Comparison of ENCODE assay signal across 23 cellular contexts in the genomic region with DNA sequence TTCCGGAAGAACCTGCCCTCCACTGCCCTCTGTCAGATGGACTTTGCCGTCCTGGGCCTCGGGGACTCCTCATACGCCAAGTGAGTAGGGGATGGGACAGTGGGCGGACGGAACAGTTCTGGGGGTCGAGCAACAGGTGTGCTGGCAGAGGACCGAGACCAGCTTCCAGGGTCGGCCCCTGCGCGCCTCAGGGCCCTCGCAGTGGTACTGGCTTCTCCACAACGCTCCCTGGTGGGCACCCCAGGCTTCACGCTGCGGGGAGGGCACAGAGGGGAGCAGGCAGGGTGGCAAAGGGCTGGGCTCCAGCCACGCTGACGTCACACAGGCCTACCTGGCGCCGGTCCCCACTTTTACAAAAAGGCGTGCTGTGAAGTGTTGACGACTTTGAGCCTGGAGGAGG. TPM values are rescaled to one million over a fixed set of nuclear protein-coding genes. Genes with fewer than 3 reads are reported as not detected.
"Had no signal": no experiment of that assay in that cellular context is flagged by ENCODE, and none has a peak within 500 bp of the region (broad histone marks: within the 10 kb centered on the region; RNA-seq: fewer than 3 reads in every experiment).

No MANE protein-coding gene starts in this region.

- H3K4me3 ChIP-seq: left ventricle myocardium inferior, ovary, prostate gland, spleen, thoracic aorta, vagina had no signal

- ATAC-seq: activated T-cell treated with anti-CD3 and anti-CD28 coated beads, Interleukin-2, amount 50 U/mL, for 4 hours; natural killer cell treated with Interleukin-12 subunit alpha and Interleukin-12 subunit beta and Interleukin-15 and Interleukin-18, amount 100 ng/mL, for 72 hours had no signal

- H3K27ac ChIP-seq: left ventricle myocardium inferior, neutrophil, ovary, prostate gland, spleen, thoracic aorta, vagina had no signal

- DNase-seq: activated B cell treated with CpG ODN at 0.5 μM for 24 hours; activated CD4-positive, alpha-beta T cell treated with anti-CD3 and anti-CD28 coated beads for 4 hours; activated CD4-positive, alpha-beta T cell treated with anti-CD3 and anti-CD28 coated beads, Interleukin-2, amount 50 U/mL, for 48 hours; activated CD8-positive, alpha-beta memory T cell treated with anti-CD3 and anti-CD28 coated beads, Interleukin-2, amount 50 U/mL, for 48 hours; activated naive CD4-positive, alpha-beta T cell treated with Interleukin-2 at 50 U/mL for 16 hours; activated naive CD8-positive, alpha-beta T cell treated with anti-CD3 and anti-CD28 coated beads for 36 hours; activated T-cell treated with anti-CD3 and anti-CD28 coated beads, Interleukin-2, amount 50 U/mL, for 4 hours; amniotic stem cell; erythroblast; foreskin fibroblast; left ventricle myocardium inferior; ovary; spleen; stimulated activated CD4-positive, alpha-beta T cell treated with anti-CD3 and anti-CD28 coated beads, Interleukin-4, amount 100 ng/mL, for 1 hour; stimulated activated naive CD4-positive, alpha-beta T cell; T-helper 9 cell had no signal

- FAIRE-seq: endometrium had no signal

- H3K9me3 ChIP-seq: left ventricle myocardium inferior, neutrophil, ovary, prostate gland, spleen, thoracic aorta, vagina had no signal

- H3K36me3 ChIP-seq: ovary, prostate gland, thoracic aorta, vagina had no signal

- H3K4me1 ChIP-seq: prostate gland had no signal

- H3K27me3 ChIP-seq: neutrophil, ovary, spleen, vagina had no signal

RNA-seq across cellular contexts. Expression of gene RNF208, which starts 9.5 kb away (rescaled TPM):
- total RNA-seq: lung microvascular endothelial cell had no signal

RNA-seq across cellular contexts. Expression of gene CYSRT1, which starts 12.5 kb away (rescaled TPM):
- total RNA-seq: thoracic aorta had no signal
